ENCODE assay signal across 1 cellular context in the genomic region with DNA sequence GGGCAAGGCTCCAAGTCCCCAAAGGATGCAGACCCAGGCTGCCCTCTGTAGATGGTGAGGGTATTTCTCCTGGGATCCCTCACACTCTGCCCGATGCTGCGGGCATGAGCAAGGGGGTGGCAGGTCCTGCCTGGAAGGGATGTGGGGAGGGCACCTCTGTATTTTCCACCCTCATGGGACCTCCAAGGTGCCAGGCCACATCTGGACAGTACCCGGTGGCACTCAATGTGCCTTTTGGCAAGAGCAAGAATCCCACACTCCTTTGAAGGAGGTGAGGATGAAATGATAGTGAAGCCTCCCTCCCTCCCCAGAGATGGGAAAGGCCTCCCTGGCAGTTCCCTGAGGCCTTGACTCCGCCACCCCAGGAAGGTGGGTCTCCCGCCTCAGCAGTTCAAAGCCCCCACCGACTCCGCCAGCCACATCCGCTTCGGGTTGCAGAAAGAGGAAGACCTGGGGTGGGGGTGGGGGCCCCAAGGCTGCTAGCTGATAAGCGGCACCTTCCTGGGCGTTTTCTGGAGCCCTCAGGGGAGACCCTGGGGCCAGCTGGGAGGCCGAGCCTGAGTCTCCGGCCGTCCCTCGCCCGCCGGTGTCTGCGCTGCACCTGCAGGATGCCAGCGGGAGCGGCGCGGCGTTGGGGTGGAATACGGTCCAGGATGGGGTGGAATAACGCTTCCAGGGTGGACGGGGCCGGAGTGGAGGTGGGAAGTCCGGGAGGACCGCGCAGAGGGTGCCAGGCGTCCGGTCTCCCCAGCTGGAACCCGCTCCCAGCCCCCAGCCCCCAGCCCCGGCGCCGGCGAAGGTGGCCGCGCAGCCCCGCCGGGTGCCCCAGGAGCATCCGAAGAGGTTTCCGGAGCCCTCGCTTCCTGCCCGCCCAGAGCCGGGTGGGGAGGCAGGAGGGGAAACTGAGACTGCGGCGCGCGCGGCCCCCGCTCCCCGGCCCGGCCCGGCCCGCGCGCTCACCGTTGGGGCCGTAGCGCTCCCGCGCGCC.
TF ChIP-seq lines count a peak whose summit lies in the region.

No MANE protein-coding gene starts in this region.

TF ChIP-seq in K562, 482 proteins besides CTCF, POLR2A, EP300 and RAD21 (continues in another document):
- TF ChIP-seq CBX1 (IDR thresholded peaks at IDR 0.05; ENCODE audit: low read depth) (peak; percentile 36; the same call in 1 of the 2 replicates), ZNF551 (CRISPR knock-in tag; IDR thresholded peaks at IDR 0.05) (no peak), NCOA6 (IDR thresholded peaks at IDR 0.05) (no peak), ARID1B (IDR thresholded peaks at IDR 0.05) (peak; percentile 64), NCOA4 (IDR thresholded peaks at IDR 0.05; ENCODE audit: partially characterized antibody) (no peak), HMGN3 (IDR thresholded peaks at IDR 0.05; ENCODE audit: borderline replicate concordance, extremely low read depth, insufficient read length, low read depth, low read length) (peak; percentile 78), HNRNPLL (IDR thresholded peaks at IDR 0.05; ENCODE audit: low read depth, low read length, poor library complexity, severe bottlenecking) (peak; percentile 16), MAZ (CRISPR knock-in tag; conservative IDR thresholded peaks at IDR 0.05 in 1 of 2, IDR thresholded peaks at IDR 0.05 in 1 of 2) (peak; percentile 30 to 46; a peak in 2 of 4 replicates), SNRNP70 (optimal IDR thresholded peaks at IDR 0.05; ENCODE audit: low read depth, low read length) (no peak), CBFA2T2 (conservative IDR thresholded peaks at IDR 0.05) (peak; percentile 23; the same call in 1 of the 2 replicates), TAF1 (IDR thresholded peaks at IDR 0.05; ENCODE audit: control insufficient read depth, extremely low read depth, insufficient read depth, low read length, severe bottlenecking) (peak; percentile 25), ZFP1 (CRISPR knock-in tag; IDR thresholded peaks at IDR 0.05) (no peak), CHCHD3 (CRISPR knock-in tag; IDR thresholded peaks at IDR 0.05) (no peak), KDM4B (IDR thresholded peaks at IDR 0.05; ENCODE audit: borderline replicate concordance in 2 of 2, low read depth in 1 of 2) (peak in 1 of 2 experiments; percentile 38; a peak in 1 of 4 replicates), DPF2 (IDR thresholded peaks at IDR 0.05) (peak; percentile 58), RBM14 (IDR thresholded peaks at IDR 0.05; ENCODE audit: borderline replicate concordance, insufficient read depth, low read depth, low read length) (0 out of 2 replicates have a peak, but pooled peaks have one; percentile 46), RCOR1 (IDR thresholded peaks at IDR 0.05; ENCODE audit: borderline replicate concordance in 1 of 2, low read depth in 2 of 2, low read length in 2 of 2) (0 out of 4 replicates have a peak, but pooled peaks of 1 of the 2 experiments have one; percentile 21), TCF3 (CRISPR knock-in tag; IDR thresholded peaks at IDR 0.05) (peak; percentile 55), SMAD4 (CRISPR knock-in tag; conservative IDR thresholded peaks at IDR 0.05) (0 out of 2 replicates have a peak, but pooled peaks have one; percentile 13), SNIP1 (IDR thresholded peaks at IDR 0.05; ENCODE audit: low read depth) (no peak), FIP1L1 (IDR thresholded peaks at IDR 0.05; ENCODE audit: low read depth, low read length, poor library complexity, severe bottlenecking) (peak; percentile 65), EP400 (IDR thresholded peaks at IDR 0.05) (0 out of 2 replicates have a peak, but pooled peaks have one; percentile 30), SUPT5H (IDR thresholded peaks at IDR 0.05) (0 out of 2 replicates have a peak, but pooled peaks have one; percentile 53), ZNF324 (CRISPR knock-in tag; IDR thresholded peaks at IDR 0.05) (no peak), GABPB1 (CRISPR knock-in tag; IDR thresholded peaks at IDR 0.05) (0 out of 2 replicates have a peak, but pooled peaks have one; percentile 30), KLF16 (IDR thresholded peaks at IDR 0.05) (0 out of 2 replicates have a peak, but pooled peaks have one; percentile 24), NCOR1 (IDR thresholded peaks at IDR 0.05) (peak; percentile 44; the same call in 1 of the 2 replicates), RBFOX2 (IDR thresholded peaks at IDR 0.05; ENCODE audit: low read depth, low read length) (peak; percentile 87), POLR2G (IDR thresholded peaks at IDR 0.05; ENCODE audit: low read depth, low read length) (peak; percentile 79), MTA3 (IDR thresholded peaks at IDR 0.05; ENCODE audit: borderline replicate concordance) (peak; percentile 24; the same call in 1 of the 2 replicates), ETV5 (CRISPR knock-in tag; IDR thresholded peaks at IDR 0.05; ENCODE audit: low read depth) (peak; percentile 86), EGR1 (conservative IDR thresholded peaks at IDR 0.05) (no peak), SPI1 (IDR thresholded peaks at IDR 0.05; ENCODE audit: borderline replicate concordance, low read depth, low read length) (peak; percentile 92), MCM3 (IDR thresholded peaks at IDR 0.05) (no peak), RBM22 (IDR thresholded peaks at IDR 0.05; ENCODE audit: low read depth, low read length, poor library complexity, severe bottlenecking) (peak; percentile 94), PTBP1 (IDR thresholded peaks at IDR 0.05; ENCODE audit: low read depth, low read length) (no peak), MYNN (IDR thresholded peaks at IDR 0.05) (0 out of 2 replicates have a peak, but pooled peaks have one; percentile 25), MYNN (CRISPR knock-in tag; IDR thresholded peaks at IDR 0.05) (no peak), U2AF1 (optimal IDR thresholded peaks at IDR 0.05; ENCODE audit: low read depth, low read length) (no peak), KAT7 (CRISPR knock-in tag; IDR thresholded peaks at IDR 0.05; ENCODE audit: borderline replicate concordance) (0 out of 2 replicates have a peak, but pooled peaks have one; percentile 32)
- TF ChIP-seq, protein P1, sequence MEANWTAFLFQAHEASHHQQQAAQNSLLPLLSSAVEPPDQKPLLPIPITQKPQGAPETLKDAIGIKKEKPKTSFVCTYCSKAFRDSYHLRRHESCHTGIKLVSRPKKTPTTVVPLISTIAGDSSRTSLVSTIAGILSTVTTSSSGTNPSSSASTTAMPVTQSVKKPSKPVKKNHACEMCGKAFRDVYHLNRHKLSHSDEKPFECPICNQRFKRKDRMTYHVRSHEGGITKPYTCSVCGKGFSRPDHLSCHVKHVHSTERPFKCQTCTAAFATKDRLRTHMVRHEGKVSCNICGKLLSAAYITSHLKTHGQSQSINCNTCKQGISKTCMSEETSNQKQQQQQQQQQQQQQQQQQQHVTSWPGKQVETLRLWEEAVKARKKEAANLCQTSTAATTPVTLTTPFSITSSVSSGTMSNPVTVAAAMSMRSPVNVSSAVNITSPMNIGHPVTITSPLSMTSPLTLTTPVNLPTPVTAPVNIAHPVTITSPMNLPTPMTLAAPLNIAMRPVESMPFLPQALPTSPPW (CRISPR knock-in tag; IDR thresholded peaks at IDR 0.05): peak; percentile 62
- TF ChIP-seq, protein P2, sequence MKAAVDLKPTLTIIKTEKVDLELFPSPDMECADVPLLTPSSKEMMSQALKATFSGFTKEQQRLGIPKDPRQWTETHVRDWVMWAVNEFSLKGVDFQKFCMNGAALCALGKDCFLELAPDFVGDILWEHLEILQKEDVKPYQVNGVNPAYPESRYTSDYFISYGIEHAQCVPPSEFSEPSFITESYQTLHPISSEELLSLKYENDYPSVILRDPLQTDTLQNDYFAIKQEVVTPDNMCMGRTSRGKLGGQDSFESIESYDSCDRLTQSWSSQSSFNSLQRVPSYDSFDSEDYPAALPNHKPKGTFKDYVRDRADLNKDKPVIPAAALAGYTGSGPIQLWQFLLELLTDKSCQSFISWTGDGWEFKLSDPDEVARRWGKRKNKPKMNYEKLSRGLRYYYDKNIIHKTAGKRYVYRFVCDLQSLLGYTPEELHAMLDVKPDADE (conservative IDR thresholded peaks at IDR 0.05; ENCODE audit: control insufficient read depth, low read depth, low read length): peak; percentile 51; the same call in 1 of the 2 replicates
- TF ChIP-seq, protein P3, sequence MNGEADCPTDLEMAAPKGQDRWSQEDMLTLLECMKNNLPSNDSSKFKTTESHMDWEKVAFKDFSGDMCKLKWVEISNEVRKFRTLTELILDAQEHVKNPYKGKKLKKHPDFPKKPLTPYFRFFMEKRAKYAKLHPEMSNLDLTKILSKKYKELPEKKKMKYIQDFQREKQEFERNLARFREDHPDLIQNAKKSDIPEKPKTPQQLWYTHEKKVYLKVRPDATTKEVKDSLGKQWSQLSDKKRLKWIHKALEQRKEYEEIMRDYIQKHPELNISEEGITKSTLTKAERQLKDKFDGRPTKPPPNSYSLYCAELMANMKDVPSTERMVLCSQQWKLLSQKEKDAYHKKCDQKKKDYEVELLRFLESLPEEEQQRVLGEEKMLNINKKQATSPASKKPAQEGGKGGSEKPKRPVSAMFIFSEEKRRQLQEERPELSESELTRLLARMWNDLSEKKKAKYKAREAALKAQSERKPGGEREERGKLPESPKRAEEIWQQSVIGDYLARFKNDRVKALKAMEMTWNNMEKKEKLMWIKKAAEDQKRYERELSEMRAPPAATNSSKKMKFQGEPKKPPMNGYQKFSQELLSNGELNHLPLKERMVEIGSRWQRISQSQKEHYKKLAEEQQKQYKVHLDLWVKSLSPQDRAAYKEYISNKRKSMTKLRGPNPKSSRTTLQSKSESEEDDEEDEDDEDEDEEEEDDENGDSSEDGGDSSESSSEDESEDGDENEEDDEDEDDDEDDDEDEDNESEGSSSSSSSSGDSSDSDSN (IDR thresholded peaks at IDR 0.05; ENCODE audit: borderline replicate concordance in 1 of 2, low read depth in 2 of 2, low read length in 2 of 2): peak in 1 of 2 experiments; percentile 30; a peak in 1 of 4 replicates
- TF ChIP-seq, protein P4, sequence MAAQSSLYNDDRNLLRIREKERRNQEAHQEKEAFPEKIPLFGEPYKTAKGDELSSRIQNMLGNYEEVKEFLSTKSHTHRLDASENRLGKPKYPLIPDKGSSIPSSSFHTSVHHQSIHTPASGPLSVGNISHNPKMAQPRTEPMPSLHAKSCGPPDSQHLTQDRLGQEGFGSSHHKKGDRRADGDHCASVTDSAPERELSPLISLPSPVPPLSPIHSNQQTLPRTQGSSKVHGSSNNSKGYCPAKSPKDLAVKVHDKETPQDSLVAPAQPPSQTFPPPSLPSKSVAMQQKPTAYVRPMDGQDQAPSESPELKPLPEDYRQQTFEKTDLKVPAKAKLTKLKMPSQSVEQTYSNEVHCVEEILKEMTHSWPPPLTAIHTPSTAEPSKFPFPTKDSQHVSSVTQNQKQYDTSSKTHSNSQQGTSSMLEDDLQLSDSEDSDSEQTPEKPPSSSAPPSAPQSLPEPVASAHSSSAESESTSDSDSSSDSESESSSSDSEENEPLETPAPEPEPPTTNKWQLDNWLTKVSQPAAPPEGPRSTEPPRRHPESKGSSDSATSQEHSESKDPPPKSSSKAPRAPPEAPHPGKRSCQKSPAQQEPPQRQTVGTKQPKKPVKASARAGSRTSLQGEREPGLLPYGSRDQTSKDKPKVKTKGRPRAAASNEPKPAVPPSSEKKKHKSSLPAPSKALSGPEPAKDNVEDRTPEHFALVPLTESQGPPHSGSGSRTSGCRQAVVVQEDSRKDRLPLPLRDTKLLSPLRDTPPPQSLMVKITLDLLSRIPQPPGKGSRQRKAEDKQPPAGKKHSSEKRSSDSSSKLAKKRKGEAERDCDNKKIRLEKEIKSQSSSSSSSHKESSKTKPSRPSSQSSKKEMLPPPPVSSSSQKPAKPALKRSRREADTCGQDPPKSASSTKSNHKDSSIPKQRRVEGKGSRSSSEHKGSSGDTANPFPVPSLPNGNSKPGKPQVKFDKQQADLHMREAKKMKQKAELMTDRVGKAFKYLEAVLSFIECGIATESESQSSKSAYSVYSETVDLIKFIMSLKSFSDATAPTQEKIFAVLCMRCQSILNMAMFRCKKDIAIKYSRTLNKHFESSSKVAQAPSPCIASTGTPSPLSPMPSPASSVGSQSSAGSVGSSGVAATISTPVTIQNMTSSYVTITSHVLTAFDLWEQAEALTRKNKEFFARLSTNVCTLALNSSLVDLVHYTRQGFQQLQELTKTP (IDR thresholded peaks at IDR 0.05; ENCODE audit: low read depth in 1 of 2, partially characterized antibody in 2 of 2): peak in 1 of 2 experiments; percentile 9
- TF ChIP-seq, protein P5, sequence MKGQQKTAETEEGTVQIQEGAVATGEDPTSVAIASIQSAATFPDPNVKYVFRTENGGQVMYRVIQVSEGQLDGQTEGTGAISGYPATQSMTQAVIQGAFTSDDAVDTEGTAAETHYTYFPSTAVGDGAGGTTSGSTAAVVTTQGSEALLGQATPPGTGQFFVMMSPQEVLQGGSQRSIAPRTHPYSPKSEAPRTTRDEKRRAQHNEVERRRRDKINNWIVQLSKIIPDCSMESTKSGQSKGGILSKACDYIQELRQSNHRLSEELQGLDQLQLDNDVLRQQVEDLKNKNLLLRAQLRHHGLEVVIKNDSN (CRISPR knock-in tag; IDR thresholded peaks at IDR 0.05): no peak
- TF ChIP-seq, protein P6, sequence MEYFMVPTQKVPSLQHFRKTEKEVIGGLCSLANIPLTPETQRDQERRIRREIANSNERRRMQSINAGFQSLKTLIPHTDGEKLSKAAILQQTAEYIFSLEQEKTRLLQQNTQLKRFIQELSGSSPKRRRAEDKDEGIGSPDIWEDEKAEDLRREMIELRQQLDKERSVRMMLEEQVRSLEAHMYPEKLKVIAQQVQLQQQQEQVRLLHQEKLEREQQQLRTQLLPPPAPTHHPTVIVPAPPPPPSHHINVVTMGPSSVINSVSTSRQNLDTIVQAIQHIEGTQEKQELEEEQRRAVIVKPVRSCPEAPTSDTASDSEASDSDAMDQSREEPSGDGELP (CRISPR knock-in tag; IDR thresholded peaks at IDR 0.05; ENCODE audit: borderline replicate concordance): peak; percentile 91
- TF ChIP-seq, protein P7, sequence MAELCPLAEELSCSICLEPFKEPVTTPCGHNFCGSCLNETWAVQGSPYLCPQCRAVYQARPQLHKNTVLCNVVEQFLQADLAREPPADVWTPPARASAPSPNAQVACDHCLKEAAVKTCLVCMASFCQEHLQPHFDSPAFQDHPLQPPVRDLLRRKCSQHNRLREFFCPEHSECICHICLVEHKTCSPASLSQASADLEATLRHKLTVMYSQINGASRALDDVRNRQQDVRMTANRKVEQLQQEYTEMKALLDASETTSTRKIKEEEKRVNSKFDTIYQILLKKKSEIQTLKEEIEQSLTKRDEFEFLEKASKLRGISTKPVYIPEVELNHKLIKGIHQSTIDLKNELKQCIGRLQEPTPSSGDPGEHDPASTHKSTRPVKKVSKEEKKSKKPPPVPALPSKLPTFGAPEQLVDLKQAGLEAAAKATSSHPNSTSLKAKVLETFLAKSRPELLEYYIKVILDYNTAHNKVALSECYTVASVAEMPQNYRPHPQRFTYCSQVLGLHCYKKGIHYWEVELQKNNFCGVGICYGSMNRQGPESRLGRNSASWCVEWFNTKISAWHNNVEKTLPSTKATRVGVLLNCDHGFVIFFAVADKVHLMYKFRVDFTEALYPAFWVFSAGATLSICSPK (IDR thresholded peaks at IDR 0.05; ENCODE audit: borderline replicate concordance): no peak
- TF ChIP-seq, protein P8, sequence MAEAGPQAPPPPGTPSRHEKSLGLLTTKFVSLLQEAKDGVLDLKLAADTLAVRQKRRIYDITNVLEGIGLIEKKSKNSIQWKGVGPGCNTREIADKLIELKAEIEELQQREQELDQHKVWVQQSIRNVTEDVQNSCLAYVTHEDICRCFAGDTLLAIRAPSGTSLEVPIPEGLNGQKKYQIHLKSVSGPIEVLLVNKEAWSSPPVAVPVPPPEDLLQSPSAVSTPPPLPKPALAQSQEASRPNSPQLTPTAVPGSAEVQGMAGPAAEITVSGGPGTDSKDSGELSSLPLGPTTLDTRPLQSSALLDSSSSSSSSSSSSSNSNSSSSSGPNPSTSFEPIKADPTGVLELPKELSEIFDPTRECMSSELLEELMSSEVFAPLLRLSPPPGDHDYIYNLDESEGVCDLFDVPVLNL (CRISPR knock-in tag; IDR thresholded peaks at IDR 0.05; ENCODE audit: low read depth): no peak
